1 cellular context compared by ENCODE assay signal in genomic region chr22:48137640-48138039, GRCh38.
TF ChIP-seq lines count a peak whose summit lies in the region.

No MANE protein-coding gene starts in this region.

TF ChIP-seq in A549, 52 proteins besides CTCF, POLR2A, EP300 and RAD21 (continued from another document):
- TF ChIP-seq PBX3 (IDR thresholded peaks at IDR 0.05): no peak
- TF ChIP-seq JUNB (IDR thresholded peaks at IDR 0.05): no peak
- no peak for TF ChIP-seq HDAC2 (IDR thresholded peaks at IDR 0.05)
- no peak for TF ChIP-seq FOSL2 (IDR thresholded peaks at IDR 0.05)
- 0 out of 2 replicates have a peak, but pooled peaks have one; percentile 29 for TF ChIP-seq FOSL2 (CRISPR knock-in tag; IDR thresholded peaks at IDR 0.05)
- TF ChIP-seq HOXA7 (CRISPR knock-in tag; IDR thresholded peaks at IDR 0.05): no peak
- TF ChIP-seq HEYL (CRISPR knock-in tag; IDR thresholded peaks at IDR 0.05): no peak
- TF ChIP-seq E2F6 (IDR thresholded peaks at IDR 0.05; ENCODE audit: borderline replicate concordance, low read depth): peak; percentile 86
- no peak for TF ChIP-seq CBX8 (IDR thresholded peaks at IDR 0.05)
- no peak for TF ChIP-seq PHF8 (IDR thresholded peaks at IDR 0.05; ENCODE audit: borderline replicate concordance, low read depth)
- TF ChIP-seq ESRRA (IDR thresholded peaks at IDR 0.05; ENCODE audit: borderline replicate concordance, low read length): no peak
